ENCODE assay signal across 23 cellular contexts in genomic region chr1:5198328-5198727, GRCh38.
DNase-seq lines count a peak whose midpoint lies in the region; ATAC-seq, FAIRE-seq and TF ChIP-seq lines count a peak whose summit lies in the region.
"Had no signal": no experiment of that assay in that cellular context is flagged by ENCODE, and none has a peak within 500 bp of the region (broad histone marks: within the 10 kb centered on the region; RNA-seq: fewer than 3 reads in every experiment).

No MANE protein-coding gene starts in this region.

- CTCF ChIA-PET in HepG2 (lab: Yijun Ruan, JAX; ENCODE audit: low intra/inter-chr PET ratio, low total read pairs), result no interaction called here

- in situ Hi-C loops in HepG2 (cut with HindIII; ENCODE audit: extremely low pct_ligation_motif_present, low pct_unique_long_range_greater_than_20kb), result no loop called here

- POLR2A ChIA-PET in HepG2 (lab: Yijun Ruan, JAX), result no interaction called here

- H3K79me2 ChIP-seq in HepG2 (ENCODE audit: insufficient read depth, low read length), result no peaks in the 10 kb centered on the region

- TF ChIP-seq RAD21 in HepG2 (CRISPR knock-in tag; IDR thresholded peaks at IDR 0.05), result no peak

- BruUV-seq in HepG2 (replicated peaks; lab: Mats Ljungman, UMichigan), result no TSS peak

- no peak overlapping the region for H3K9ac ChIP-seq in HepG2 (ENCODE audit: insufficient read depth, low read depth, low read length)
- H3K9ac ChIP-seq: BLaER1 treated with 17β-estradiol and CSF1 and Interleukin-3, amounts not matched to agents 10 nM and 100 nM; KMS-11 had no signal

- TF ChIP-seq CTCF in HepG2 (CRISPR knock-in tag; IDR thresholded peaks at IDR 0.05) (no peak), right lobe of liver (IDR thresholded peaks at IDR 0.05) (no peak), bronchial epithelial cell (IDR thresholded peaks at IDR 0.05; ENCODE audit: insufficient read depth, low read length, severe bottlenecking) (no peak), mucosa of descending colon (IDR thresholded peaks at IDR 0.05) (no peak)

- no peaks in the 10 kb centered on the region for H4K20me1 ChIP-seq in HepG2 (ENCODE audit: insufficient read depth, low read length)
- H4K20me1 ChIP-seq: BLaER1 treated with 17β-estradiol and CSF1 and Interleukin-3, amounts not matched to agents 10 nM and 100 nM had no signal

- H3K27ac ChIP-seq in HepG2 (ENCODE audit: extremely low read length, insufficient read depth, low read length), result no peak overlapping the region
- no peak overlapping the region for H3K27ac ChIP-seq in right lobe of liver
- H3K27ac ChIP-seq: 22Rv1; BLaER1 treated with 17β-estradiol and CSF1 and Interleukin-3, amounts not matched to agents 10 nM and 100 nM; HL-60; KMS-11; SJSA1 had no signal

- peaks cover 79% of the 10 kb centered on the region for H3K9me3 ChIP-seq in HepG2 (ENCODE audit: low read length)
- no peaks in the 10 kb centered on the region for H3K9me3 ChIP-seq in right lobe of liver
- no peaks in the 10 kb centered on the region for H3K9me3 ChIP-seq in mucosa of descending colon

- intact Hi-C loops in HepG2 (cut with micrococcal nuclease; ENCODE audit: unreplicated experiment), result no loop called here
- intact Hi-C loops in right lobe of liver (cut with DNase I), result no loop called here
- intact Hi-C loops in mucosa of descending colon (cut with DNase I, micrococcal nuclease), result no loop called here

- no peak for FAIRE-seq in HepG2 (lab: Jason Lieb, UNC)
- no peak for FAIRE-seq in bronchial epithelial cell (lab: Jason Lieb, UNC)
- FAIRE-seq: GM19239, RCC 7860 had no signal

- no peaks in the 10 kb centered on the region for H3K4me1 ChIP-seq in HepG2 (ENCODE audit: insufficient read depth, low read length)
- no peaks in the 10 kb centered on the region for H3K4me1 ChIP-seq in right lobe of liver
- H3K4me1 ChIP-seq in mucosa of descending colon (ENCODE audit: low read depth), result no peaks in the 10 kb centered on the region
- H3K4me1 ChIP-seq: BLaER1 treated with 17β-estradiol and CSF1 and Interleukin-3, amounts not matched to agents 10 nM and 100 nM; SJSA1 had no signal

- H3K4me2 ChIP-seq in HepG2 (ENCODE audit: low read depth, low read length), result no peak overlapping the region
- H3K4me2 ChIP-seq: BLaER1 treated with 17β-estradiol and CSF1 and Interleukin-3, amounts not matched to agents 10 nM and 100 nM; KMS-11 had no signal

- no peak overlapping the region for H2AFZ ChIP-seq in HepG2 (ENCODE audit: low read length)

- H3K4me3 ChIP-seq in HepG2 (replicated peaks in 1 of 3; ENCODE audit: insufficient read depth in 1 of 3, low read depth in 2 of 3, low read length in 3 of 3) (no peak overlapping the region), right lobe of liver (no peak overlapping the region), bronchial epithelial cell (ENCODE audit: low read depth, low read length) (no peak overlapping the region), mucosa of descending colon (no peak overlapping the region)
- H3K4me3 ChIP-seq: BLaER1 treated with 17β-estradiol and CSF1 and Interleukin-3, amounts not matched to agents 10 nM and 100 nM; SJSA1 had no signal

- H3K27me3 ChIP-seq in HepG2 (ENCODE audit: control insufficient read depth in 1 of 2, insufficient read depth in 2 of 2, low read length in 2 of 2) (no peaks in the 10 kb centered on the region), right lobe of liver (no peaks in the 10 kb centered on the region), bronchial epithelial cell (ENCODE audit: control insufficient read depth, insufficient read depth, low read length) (no peaks in the 10 kb centered on the region)
- H3K27me3 ChIP-seq: BLaER1 treated with 17β-estradiol and CSF1 and Interleukin-3, amounts not matched to agents 10 nM and 100 nM; SJSA1 had no signal

- TF ChIP-seq POLR2A in HepG2 (IDR thresholded peaks at IDR 0.05; ENCODE audit: insufficient read depth in 1 of 2, low read depth in 2 of 2, low read length in 2 of 2) (no peak), right lobe of liver (IDR thresholded peaks at IDR 0.05) (no peak)

- no peaks in the 10 kb centered on the region for H3K36me3 ChIP-seq in HepG2 (replicated peaks in 1 of 2; ENCODE audit: control insufficient read depth in 1 of 2, insufficient read depth in 2 of 2, low read length in 2 of 2)
- no peaks in the 10 kb centered on the region for H3K36me3 ChIP-seq in right lobe of liver
- no peaks in the 10 kb centered on the region for H3K36me3 ChIP-seq in bronchial epithelial cell (ENCODE audit: control insufficient read depth, insufficient read depth, low read length)
- no peaks in the 10 kb centered on the region for H3K36me3 ChIP-seq in mucosa of descending colon (ENCODE audit: low read depth)
- H3K36me3 ChIP-seq: BLaER1 treated with 17β-estradiol and CSF1 and Interleukin-3, amounts not matched to agents 10 nM and 100 nM; SJSA1 had no signal

- no peak for DNase-seq in HepG2 (ENCODE audit: low spot score)
- no peak for DNase-seq in right lobe of liver
- DNase-seq in bronchial epithelial cell (ENCODE audit: low read depth), result peak; percentile 0
- peak; percentile 55 for DNase-seq in left kidney (ENCODE audit: low read depth, low spot score)
- DNase-seq in DMS153 (lab: John Stamatoyannopoulos, UW), result no peak
- DNase-seq in mucosa of descending colon, result no peak
- DNase-seq: CD8-positive, alpha-beta T cell; GDM1; NCI-H1694; NCI-H2081; NCI-H2171 treated with DMSO at 0.1 percent for 48 hours; NCI-H526; OCI-M1 had no signal

- TF ChIP-seq EP300 in HepG2 (IDR thresholded peaks at IDR 0.05; ENCODE audit: low read depth in 2 of 2, low read length in 2 of 2), result no peak
- TF ChIP-seq EP300 in HepG2 (CRISPR knock-in tag; IDR thresholded peaks at IDR 0.05; ENCODE audit: borderline replicate concordance), result no peak

- WGBS in HepG2 (ENCODE audit: low lambda C conversion rate), result 47% methylated on average over 5 of the region's 5 CpGs
- 51% methylated on average over 5 of the region's 5 CpGs for WGBS in right lobe of liver (ENCODE audit: insufficient coverage, low coverage, low lambda C conversion rate, missing lambda C conversion rate)

- ATAC-seq in HepG2 (no peak), right lobe of liver (no peak), HG03135 (IDR thresholded peaks at IDR 0.05; ENCODE audit: unreplicated experiment) (no peak), mucosa of descending colon (no peak), HG03139 (IDR thresholded peaks at IDR 0.05; ENCODE audit: unreplicated experiment) (no peak)
- ATAC-seq: CD8-positive, alpha-beta T cell; Right ventricle myocardium inferior had no signal

TF ChIP-seq in HepG2, 621 proteins besides CTCF, POLR2A, EP300 and RAD21:
- peak; percentile 24 to 86 for TF ChIP-seq REST (IDR thresholded peaks at IDR 0.05; ENCODE audit: borderline replicate concordance in 1 of 2, low read depth in 1 of 2, low read length in 2 of 2)
- TF ChIP-seq ZUFSP (CRISPR knock-in tag; IDR thresholded peaks at IDR 0.05; ENCODE audit: borderline replicate concordance), result no peak
- peak; percentile 85 for TF ChIP-seq MIER2 (CRISPR knock-in tag; IDR thresholded peaks at IDR 0.05)
- no peak for TF ChIP-seq NKX3-1 (CRISPR knock-in tag; IDR thresholded peaks at IDR 0.05)
TF ChIP-seq in HepG2: peak in this region for 2.

Comparison
In these comparisons a context has a peak if more than half of its experiments do, and no peak if none do; other contexts are left out.
1. DNase-seq: peak in bronchial epithelial cell (single experiment) and left kidney (single experiment); none in HepG2 (single experiment), right lobe of liver (0 of 3), DMS153 (single experiment) and mucosa of descending colon (0 of 3).